ENCODE assay signal across 9 cellular contexts in genomic region chr2:21024198-21024597, GRCh38. TPM values are rescaled to one million over a fixed set of nuclear protein-coding genes. Genes with fewer than 3 reads are reported as not detected.
"Had no signal": no experiment of that assay in that cellular context is flagged by ENCODE, and none has a peak within 500 bp of the region (broad histone marks: within the 10 kb centered on the region; RNA-seq: fewer than 3 reads in every experiment).

No MANE protein-coding gene starts in this region.

- H3K36me3 ChIP-seq: HAP-1 had no signal

- H2AFZ ChIP-seq: GM23248 had no signal

- H3K9ac ChIP-seq: GM23248, KMS-11 had no signal

- H3K4me3 ChIP-seq: GM23248, HAP-1 had no signal

- H3K9me3 ChIP-seq: HAP-1 had no signal

- H3K27ac ChIP-seq: GM23248, KMS-11 had no signal

- H3K4me1 ChIP-seq: HAP-1 had no signal

- H3K4me2 ChIP-seq: KMS-11 had no signal

- DNase-seq: GM23248, GOT3, H7, HFFc6, KBM-7 had no signal

RNA-seq across cellular contexts. Expression of gene APOB, which starts 19.7 kb away (rescaled TPM):
- total RNA-seq: GM23248, H4, HFFc6, HT-29 had no signal
